Comparison of ENCODE assay signal across 16 cellular contexts in the genomic region with DNA sequence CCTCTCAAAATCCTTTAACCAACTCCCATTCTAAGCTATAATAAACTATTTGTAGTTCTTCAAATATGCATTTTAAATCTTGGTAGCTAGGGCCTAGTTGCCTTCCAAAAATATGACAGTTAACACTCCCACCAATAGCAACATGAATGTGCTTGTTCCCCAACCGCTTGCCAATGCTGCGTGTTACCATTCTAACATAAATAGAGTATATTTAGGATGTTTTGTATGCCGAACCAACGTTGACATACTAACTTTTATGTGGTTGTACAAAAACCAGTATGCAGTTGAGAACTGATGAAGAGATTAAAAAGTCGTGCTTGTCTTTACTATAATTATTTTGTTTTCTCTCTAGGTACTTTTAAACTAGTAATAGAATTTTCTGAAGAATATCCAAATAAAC. TPM values are rescaled to one million over a fixed set of nuclear protein-coding genes. Genes with fewer than 3 reads are reported as not detected.
DNase-seq lines count a peak whose midpoint lies in the region; ATAC-seq and TF ChIP-seq lines count a peak whose summit lies in the region.
"Had no signal": no experiment of that assay in that cellular context is flagged by ENCODE, and none has a peak within 500 bp of the region (broad histone marks: within the 10 kb centered on the region; RNA-seq: fewer than 3 reads in every experiment).

No MANE protein-coding gene starts in this region.

- peak overlapping the region; percentile 70 for H3K27ac Mint-ChIP-seq in activated CD8-positive, alpha-beta T cell treated with anti-CD3 and anti-CD28 coated beads for 36 hours
- no peak overlapping the region for H3K27ac Mint-ChIP-seq in activated CD8-positive, alpha-beta T cell treated with anti-CD3 and anti-CD28 coated beads, Interleukin-2, amount 10 ng/mL, durations not matched to agents 7 days and 5 days
- peak overlapping the region; percentile 70 for H3K27ac Mint-ChIP-seq in CD4-positive, alpha-beta T cell
- peak overlapping the region; percentile 17 to 42 for H3K27ac Mint-ChIP-seq in T-cell
- H3K27ac Mint-ChIP-seq in naive thymus-derived CD8-positive, alpha-beta T cell: peak overlapping the region in 9 of 10 donors; percentile 38 to 91 (median 58)

- H3K9me3 Mint-ChIP-seq in activated CD8-positive, alpha-beta T cell treated with anti-CD3 and anti-CD28 coated beads for 36 hours: no peaks in the 10 kb centered on the region
- H3K9me3 Mint-ChIP-seq in activated CD8-positive, alpha-beta T cell treated with anti-CD3 and anti-CD28 coated beads, Interleukin-2, amount 10 ng/mL, durations not matched to agents 7 days and 5 days (ENCODE audit: insufficient read depth): no peaks in the 10 kb centered on the region
- no peaks in the 10 kb centered on the region for H3K9me3 Mint-ChIP-seq in CD4-positive, alpha-beta T cell
- no peaks in the 10 kb centered on the region for H3K9me3 Mint-ChIP-seq in T-cell
- H3K9me3 Mint-ChIP-seq in naive thymus-derived CD8-positive, alpha-beta T cell: no peaks in the 10 kb centered on the region

- intact Hi-C loops in activated CD8-positive, alpha-beta T cell treated with anti-CD3 and anti-CD28 coated beads for 36 hours (cut with micrococcal nuclease): no loop called here
- intact Hi-C loops in CD4-positive, alpha-beta T cell (cut with DNase I, micrococcal nuclease): loop anchor here in 1 of 2 experiments (2.0 kb wide), 1 partner anchor 14 kb away; the partner anchor contains the start of gene CDKL3

- DNase-seq in activated CD8-positive, alpha-beta T cell treated with anti-CD3 and anti-CD28 coated beads for 36 hours: no peak
- no peak for DNase-seq in activated CD8-positive, alpha-beta T cell treated with anti-CD3 and anti-CD28 coated beads, Interleukin-2, amount 10 ng/mL, durations not matched to agents 7 days and 5 days
- no peak for DNase-seq in CD4-positive, alpha-beta T cell
- DNase-seq in T-cell (peak in 1 of 34 experiments; percentile 32), activated gamma-delta T cell treated with Interleukin-2 at 50 U/mL for 16 hours (no peak)
- peak in 3 of 10 donors; percentile 15 to 52 (median 51) for DNase-seq in naive thymus-derived CD8-positive, alpha-beta T cell
- DNase-seq: Caco-2, DMS153, Karpas-422, MG63, NCI-H1092, NCI-H2081 treated with DMSO at 0.1 percent for 48 hours, NCI-H524 had no signal

- no peak overlapping the region for H3K27ac ChIP-seq in CD4-positive, alpha-beta T cell (ENCODE audit: low read depth, low read length)
- H3K27ac ChIP-seq: A549; BLaER1 treated with 17β-estradiol and CSF1 and Interleukin-3, amounts not matched to agents 10 nM and 100 nM had no signal

- H3K9me3 ChIP-seq in CD4-positive, alpha-beta T cell (ENCODE audit: control insufficient read depth, low read length): no peaks in the 10 kb centered on the region
- H3K9me3 ChIP-seq: A549; BLaER1 treated with 17β-estradiol and CSF1 and Interleukin-3, amounts not matched to agents 10 nM and 100 nM; Caco-2; MG63 had no signal

- H3K27me3 ChIP-seq in CD4-positive, alpha-beta T cell (ENCODE audit: control insufficient read depth, insufficient read depth, low read length): no peaks in the 10 kb centered on the region
- H3K27me3 ChIP-seq: BLaER1 treated with 17β-estradiol and CSF1 and Interleukin-3, amounts not matched to agents 10 nM and 100 nM; MG63 had no signal

- POLR2A ChIA-PET in activated CD8-positive, alpha-beta T cell treated with anti-CD3 and anti-CD28 coated beads for 36 hours (lab: Charles Lee): interaction anchor here (0.9 to 4.3 kb wide), 3 partner anchors 9 to 164 kb away, joined by 3 to 31 read pairs (median 4); partner anchors contain the start of gene UBE2B
- POLR2A ChIA-PET in activated CD8-positive, alpha-beta T cell treated with anti-CD3 and anti-CD28 coated beads, Interleukin-2, amount 10 ng/mL, durations not matched to agents 7 days and 5 days (lab: Charles Lee): interaction anchor here (3.5 kb wide), 1 partner anchor 8 kb away, joined by 20 read pairs; the partner anchor contains the start of gene UBE2B
- POLR2A ChIA-PET in CD4-positive, alpha-beta T cell (lab: Charles Lee): interaction anchor here (0.6 to 2.5 kb wide), 3 partner anchors 8 to 145 kb away, joined by 4 to 16 read pairs (median 6); partner anchors contain the start of genes JADE2 and UBE2B
- POLR2A ChIA-PET in T-cell (lab: Charles Lee): interaction anchor here (0.5 to 1.0 kb wide), 8 partner anchors 10 to 414 kb away, joined by 3 to 8 read pairs (median 4); no protein-coding TSS in a partner anchor
- POLR2A ChIA-PET in naive thymus-derived CD8-positive, alpha-beta T cell (lab: Charles Lee): interaction anchor here (0.7 to 2.0 kb wide), 2 partner anchors 9 to 204 kb away, joined by 3 to 8 read pairs; partner anchors contain the start of gene UBE2B

- TF ChIP-seq CTCF in activated CD8-positive, alpha-beta T cell treated with anti-CD3 and anti-CD28 coated beads for 36 hours (IDR thresholded peaks at IDR 0.05): no peak
- TF ChIP-seq CTCF in CD4-positive, alpha-beta T cell (IDR thresholded peaks at IDR 0.05): no peak

- H3K27me3 Mint-ChIP-seq in activated CD8-positive, alpha-beta T cell treated with anti-CD3 and anti-CD28 coated beads for 36 hours: no peaks in the 10 kb centered on the region
- H3K27me3 Mint-ChIP-seq in activated CD8-positive, alpha-beta T cell treated with anti-CD3 and anti-CD28 coated beads, Interleukin-2, amount 10 ng/mL, durations not matched to agents 7 days and 5 days (ENCODE audit: low read depth): no peaks in the 10 kb centered on the region
- H3K27me3 Mint-ChIP-seq in CD4-positive, alpha-beta T cell: no peaks in the 10 kb centered on the region
- H3K27me3 Mint-ChIP-seq in T-cell: no peaks in the 10 kb centered on the region
- no peaks in the 10 kb centered on the region for H3K27me3 Mint-ChIP-seq in naive thymus-derived CD8-positive, alpha-beta T cell

- H3K4me3 Mint-ChIP-seq in activated CD8-positive, alpha-beta T cell treated with anti-CD3 and anti-CD28 coated beads for 36 hours: no peak overlapping the region
- no peak overlapping the region for H3K4me3 Mint-ChIP-seq in activated CD8-positive, alpha-beta T cell treated with anti-CD3 and anti-CD28 coated beads, Interleukin-2, amount 10 ng/mL, durations not matched to agents 7 days and 5 days
- peak overlapping the region; percentile 49 for H3K4me3 Mint-ChIP-seq in CD4-positive, alpha-beta T cell
- H3K4me3 Mint-ChIP-seq in T-cell: peak overlapping the region in 2 of 3 donors; percentile 24 to 62
- peak overlapping the region in 9 of 10 donors; percentile 14 to 69 (median 41) for H3K4me3 Mint-ChIP-seq in naive thymus-derived CD8-positive, alpha-beta T cell

- CTCF ChIA-PET in activated CD8-positive, alpha-beta T cell treated with anti-CD3 and anti-CD28 coated beads for 36 hours (lab: Charles Lee): interaction anchor here (0.7 to 3.5 kb wide), 6 partner anchors 8 to 207 kb away, joined by 3 to 20 read pairs (median 10); partner anchors contain the start of genes CDKN2AIPNL and UBE2B
- CTCF ChIA-PET in activated CD8-positive, alpha-beta T cell treated with anti-CD3 and anti-CD28 coated beads, Interleukin-2, amount 10 ng/mL, durations not matched to agents 7 days and 5 days (lab: Charles Lee): interaction anchor here (0.8 to 2.0 kb wide), 8 partner anchors 8 to 307 kb away, joined by 3 to 12 read pairs (median 4); partner anchors contain the start of genes CDKN2AIPNL and UBE2B
- CTCF ChIA-PET in CD4-positive, alpha-beta T cell (lab: Charles Lee): interaction anchor here (0.6 to 3.1 kb wide), 4 partner anchors 24 to 207 kb away, joined by 3 to 8 read pairs (median 4); partner anchors contain the start of gene CDKN2AIPNL
- CTCF ChIA-PET in T-cell (lab: Charles Lee): interaction anchor here (0.6 to 1.5 kb wide), 5 partner anchors 14 to 1594 kb away, joined by 3 to 5 read pairs (median 4); partner anchors contain the start of gene CDKL3 (in 1 of the 2)

- ATAC-seq in activated CD8-positive, alpha-beta T cell treated with anti-CD3 and anti-CD28 coated beads for 36 hours: no peak
- ATAC-seq in activated CD8-positive, alpha-beta T cell treated with anti-CD3 and anti-CD28 coated beads, Interleukin-2, amount 10 ng/mL, durations not matched to agents 7 days and 5 days: no peak
- ATAC-seq in CD4-positive, alpha-beta T cell (ENCODE audit: poor library complexity): peak; percentile 67
- peak in 2 of 4 experiments; percentile 26 to 71 for ATAC-seq in T-cell (replicated peaks in 1 of 4)
- peak; percentile 55 to 77 for ATAC-seq in naive thymus-derived CD8-positive, alpha-beta T cell
- no peak for ATAC-seq in HG03432 (IDR thresholded peaks at IDR 0.05; ENCODE audit: unreplicated experiment)

- H3K36me3 Mint-ChIP-seq in activated CD8-positive, alpha-beta T cell treated with anti-CD3 and anti-CD28 coated beads for 36 hours (ENCODE audit: low read depth): peaks cover 47% of the 10 kb centered on the region
- peaks cover 54% of the 10 kb centered on the region for H3K36me3 Mint-ChIP-seq in activated CD8-positive, alpha-beta T cell treated with anti-CD3 and anti-CD28 coated beads, Interleukin-2, amount 10 ng/mL, durations not matched to agents 7 days and 5 days (ENCODE audit: low read depth)
- H3K36me3 Mint-ChIP-seq in CD4-positive, alpha-beta T cell (ENCODE audit: low read depth): peaks cover 92% of the 10 kb centered on the region
- peaks cover 45% of the 10 kb centered on the region for H3K36me3 Mint-ChIP-seq in T-cell
- peaks cover 10 to 94% (median 16%) of the 10 kb centered on the region in 3 donors for H3K36me3 Mint-ChIP-seq in naive thymus-derived CD8-positive, alpha-beta T cell

- H3K4me1 Mint-ChIP-seq in activated CD8-positive, alpha-beta T cell treated with anti-CD3 and anti-CD28 coated beads for 36 hours (ENCODE audit: low read depth): peaks cover 47% of the 10 kb centered on the region
- H3K4me1 Mint-ChIP-seq in activated CD8-positive, alpha-beta T cell treated with anti-CD3 and anti-CD28 coated beads, Interleukin-2, amount 10 ng/mL, durations not matched to agents 7 days and 5 days (ENCODE audit: low read depth): peaks cover 22% of the 10 kb centered on the region
- H3K4me1 Mint-ChIP-seq in CD4-positive, alpha-beta T cell (ENCODE audit: low read depth): peaks cover 58% of the 10 kb centered on the region
- peaks cover 44 to 53% (median 51%) of the 10 kb centered on the region in 3 donors for H3K4me1 Mint-ChIP-seq in T-cell
- peaks cover 9 to 53% (median 50%) of the 10 kb centered on the region in 4 donors for H3K4me1 Mint-ChIP-seq in naive thymus-derived CD8-positive, alpha-beta T cell

RNA-seq across cellular contexts. Expression of gene UBE2B, which starts 9.0 kb away (rescaled TPM):
- 10 to 100 TPM; 97.6 to 98.9 TPM for total RNA-seq in activated CD8-positive, alpha-beta T cell treated with anti-CD3 and anti-CD28 coated beads for 36 hours
- 10 to 100 TPM; 83.0 to 87.6 TPM for total RNA-seq in activated CD8-positive, alpha-beta T cell treated with anti-CD3 and anti-CD28 coated beads, Interleukin-2, amount 10 ng/mL, durations not matched to agents 7 days and 5 days
- total RNA-seq in CD4-positive, alpha-beta T cell: 100 to 1,000 TPM; 225 to 228 TPM
- total RNA-seq in T-cell: 100 to 1,000 TPM in 3 of 5 donors, 10 to 100 TPM in 2; 97.2 to 135 (median 101) TPM
- 100 to 1,000 TPM; 147 to 161 TPM for total RNA-seq in naive thymus-derived CD8-positive, alpha-beta T cell
- polyA plus RNA-seq in naive thymus-derived CD8-positive, alpha-beta T cell: 10 to 100 TPM; 55.2 to 80.3 (median 77.6) TPM

RNA-seq across cellular contexts. Expression of gene CDKL3, which starts 13.4 kb away (rescaled TPM):
- total RNA-seq in activated CD8-positive, alpha-beta T cell treated with anti-CD3 and anti-CD28 coated beads for 36 hours: 1 to 10 TPM; 1.5 to 2.1 TPM
- total RNA-seq in activated CD8-positive, alpha-beta T cell treated with anti-CD3 and anti-CD28 coated beads, Interleukin-2, amount 10 ng/mL, durations not matched to agents 7 days and 5 days: 1 to 10 TPM in 1 of 2 experiments, under 1 TPM in 1; 0.53 to 1.2 TPM
- under 1 TPM; 0.38 to 0.56 TPM for total RNA-seq in CD4-positive, alpha-beta T cell
- total RNA-seq in T-cell: 1 to 10 TPM in 3 of 5 donors, under 1 TPM in 2; 0.32 to 1.6 (median 1.2) TPM
- total RNA-seq in naive thymus-derived CD8-positive, alpha-beta T cell: 1 to 10 TPM; 1.5 to 2.6 TPM
- 1 to 10 TPM in 2 of 3 donors, not detected in 1; 1.6 to 2.6 TPM for polyA plus RNA-seq in naive thymus-derived CD8-positive, alpha-beta T cell

RNA-seq across cellular contexts. Expression of gene CDKN2AIPNL, which starts 31.3 kb away (rescaled TPM):
- 10 to 100 TPM; 38.2 to 41.1 TPM for total RNA-seq in activated CD8-positive, alpha-beta T cell treated with anti-CD3 and anti-CD28 coated beads for 36 hours
- 10 to 100 TPM; 31.3 to 32.5 TPM for total RNA-seq in activated CD8-positive, alpha-beta T cell treated with anti-CD3 and anti-CD28 coated beads, Interleukin-2, amount 10 ng/mL, durations not matched to agents 7 days and 5 days
- total RNA-seq in CD4-positive, alpha-beta T cell: 10 to 100 TPM; 12.8 to 15.5 TPM
- 10 to 100 TPM; 14.0 to 17.3 (median 15.3) TPM for total RNA-seq in T-cell
- 10 to 100 TPM; 18.3 to 19.8 TPM for total RNA-seq in naive thymus-derived CD8-positive, alpha-beta T cell
- polyA plus RNA-seq in naive thymus-derived CD8-positive, alpha-beta T cell: 10 to 100 TPM; 28.0 to 34.2 (median 33.6) TPM

Comparison
In these comparisons a context has a peak if more than half of its experiments do, and no peak if none do; other contexts are left out.
1. ATAC-seq: peak in CD4-positive, alpha-beta T cell (single experiment) and naive thymus-derived CD8-positive, alpha-beta T cell (2 of 2); none in activated CD8-positive, alpha-beta T cell treated with anti-CD3 and anti-CD28 coated beads for 36 hours (single experiment), activated CD8-positive, alpha-beta T cell treated with anti-CD3 and anti-CD28 coated beads, Interleukin-2, amount 10 ng/mL, durations not matched to agents 7 days and 5 days (single experiment) and HG03432 (single experiment).
2. H3K4me3 Mint-ChIP-seq: peak in CD4-positive, alpha-beta T cell (single experiment), T-cell (2 of 3) and naive thymus-derived CD8-positive, alpha-beta T cell (9 of 10); none in activated CD8-positive, alpha-beta T cell treated with anti-CD3 and anti-CD28 coated beads for 36 hours (single experiment) and activated CD8-positive, alpha-beta T cell treated with anti-CD3 and anti-CD28 coated beads, Interleukin-2, amount 10 ng/mL, durations not matched to agents 7 days and 5 days (single experiment).